ENCODE assay signal across 8 cellular contexts in the genomic region with DNA sequence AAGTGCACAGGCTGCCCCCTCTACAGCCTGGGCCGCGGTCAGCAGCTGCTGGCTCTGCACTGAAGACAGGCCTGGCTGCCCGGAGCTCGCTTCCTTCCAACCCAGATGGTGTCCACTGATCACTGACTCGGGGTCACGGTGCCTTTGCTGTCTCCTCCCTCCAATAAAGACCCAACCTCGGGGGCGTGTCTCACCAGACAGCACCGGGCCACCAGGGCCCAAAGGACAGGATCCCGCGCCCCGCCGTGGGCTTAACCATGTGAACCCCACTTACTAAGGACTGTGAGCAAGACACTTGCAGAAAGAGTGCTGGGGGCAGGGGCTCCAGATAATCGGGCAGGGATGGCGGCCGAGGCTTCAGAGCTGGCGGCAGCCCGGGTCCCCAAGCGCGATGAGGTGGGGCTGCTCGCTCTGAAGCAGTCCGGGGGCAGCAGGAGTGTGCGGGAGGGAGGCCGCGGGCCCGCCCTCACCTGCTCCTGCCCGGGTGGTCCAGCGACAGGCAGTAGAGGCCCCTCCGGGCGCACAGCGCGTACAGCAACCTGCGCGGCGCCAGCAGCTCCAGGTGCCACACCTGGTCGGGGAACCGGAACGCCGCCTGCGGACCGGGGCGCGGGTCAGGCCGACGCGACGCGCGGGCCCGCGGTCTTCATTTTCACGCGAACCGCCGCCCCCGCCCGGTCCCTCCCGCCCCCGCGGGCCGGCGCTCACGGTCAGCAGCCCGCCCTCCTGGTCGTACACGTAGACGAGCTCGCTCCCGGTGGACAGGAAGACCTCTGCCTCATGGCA. TPM values are rescaled to one million over a fixed set of nuclear protein-coding genes. Genes with fewer than 3 reads are reported as not detected.
DNase-seq lines count a peak whose midpoint lies in the region; ATAC-seq and TF ChIP-seq lines count a peak whose summit lies in the region.

No MANE protein-coding gene starts in this region.

- peak overlapping the region; percentile 68 for H3K27ac Mint-ChIP-seq in activated CD4-positive, alpha-beta T cell treated with anti-CD3 and anti-CD28 coated beads, Interleukin-2, amount 10 ng/mL, durations not matched to agents 7 days and 5 days
- peak overlapping the region; percentile 80 for H3K27ac Mint-ChIP-seq in activated naive CD8-positive, alpha-beta T cell treated with anti-CD3 and anti-CD28 coated beads for 36 hours

- H3K4me3 Mint-ChIP-seq in activated CD4-positive, alpha-beta T cell treated with anti-CD3 and anti-CD28 coated beads, Interleukin-2, amount 10 ng/mL, durations not matched to agents 7 days and 5 days: peak overlapping the region; percentile 87
- H3K4me3 Mint-ChIP-seq in activated naive CD8-positive, alpha-beta T cell treated with anti-CD3 and anti-CD28 coated beads for 36 hours: peak overlapping the region; percentile 91

- H3K27ac ChIP-seq in HUES64 (ENCODE audit: low read depth, low read length) (peak overlapping the region; percentile 62; the same call in 1 of the 2 replicates), hepatocyte (peak overlapping the region; percentile 72), skin epidermis (peak overlapping the region; percentile 69 to 95 (median 91))

- no peak for TF ChIP-seq CTCF in hepatocyte (IDR thresholded peaks at IDR 0.05; ENCODE audit: poor library complexity)

- peaks cover 35% of the 10 kb centered on the region for H3K4me1 Mint-ChIP-seq in activated CD4-positive, alpha-beta T cell treated with anti-CD3 and anti-CD28 coated beads, Interleukin-2, amount 10 ng/mL, durations not matched to agents 7 days and 5 days
- peaks cover 30% of the 10 kb centered on the region for H3K4me1 Mint-ChIP-seq in activated naive CD8-positive, alpha-beta T cell treated with anti-CD3 and anti-CD28 coated beads for 36 hours

- H3K4me3 ChIP-seq in HUES64 (ENCODE audit: low read length) (peak overlapping the region; percentile 98), hepatocyte (peak overlapping the region; percentile 94), skin epidermis (peak overlapping the region; percentile 65 to 98 (median 85))

- peaks cover 12% of the 10 kb centered on the region for H3K36me3 Mint-ChIP-seq in activated CD4-positive, alpha-beta T cell treated with anti-CD3 and anti-CD28 coated beads, Interleukin-2, amount 10 ng/mL, durations not matched to agents 7 days and 5 days (ENCODE audit: low read depth)
- peaks cover 21% of the 10 kb centered on the region for H3K36me3 Mint-ChIP-seq in activated naive CD8-positive, alpha-beta T cell treated with anti-CD3 and anti-CD28 coated beads for 36 hours

- 5% methylated on average over 69 of the region's 69 CpGs for WGBS in HUES64
- WGBS in hepatocyte (ENCODE audit: low lambda C conversion rate, missing lambda C conversion rate): 5% methylated on average over 52 of the region's 69 CpGs

- H3K4me2 ChIP-seq in hepatocyte: peak overlapping the region; percentile 99

- H3K9me3 ChIP-seq in HUES64 (ENCODE audit: insufficient read depth, low read depth, low read length): no peaks in the 10 kb centered on the region
- H3K9me3 ChIP-seq in hepatocyte (ENCODE audit: low read depth): no peaks in the 10 kb centered on the region

- no peaks in the 10 kb centered on the region for H3K27me3 Mint-ChIP-seq in activated CD4-positive, alpha-beta T cell treated with anti-CD3 and anti-CD28 coated beads, Interleukin-2, amount 10 ng/mL, durations not matched to agents 7 days and 5 days
- no peaks in the 10 kb centered on the region for H3K27me3 Mint-ChIP-seq in activated naive CD8-positive, alpha-beta T cell treated with anti-CD3 and anti-CD28 coated beads for 36 hours

- CTCF ChIA-PET in activated CD4-positive, alpha-beta T cell treated with anti-CD3 and anti-CD28 coated beads, Interleukin-2, amount 10 ng/mL, durations not matched to agents 7 days and 5 days (lab: Charles Lee): interaction anchor here (1.1 to 1.4 kb wide), 5 partner anchors 8 to 33 kb away, joined by 3 to 5 read pairs (median 4); no protein-coding TSS in a partner anchor

- peak overlapping the region; percentile 97 for H2AFZ ChIP-seq in hepatocyte

- peak overlapping the region; percentile 82 for H3K9ac ChIP-seq in HUES64 (ENCODE audit: low read depth, low read length)

- peak; percentile 21 for DNase-seq in activated CD4-positive, alpha-beta T cell treated with anti-CD3 and anti-CD28 coated beads, Interleukin-2, amount 10 ng/mL, durations not matched to agents 7 days and 5 days
- DNase-seq in activated CD4-positive, alpha-beta T cell treated with anti-CD3 and anti-CD28 coated beads for 4 hours: no peak
- peak; percentile 21 for DNase-seq in activated naive CD8-positive, alpha-beta T cell treated with anti-CD3 and anti-CD28 coated beads for 36 hours
- DNase-seq in hepatocyte (ENCODE audit: low spot score): peak; percentile 44
- no peak for DNase-seq in NCI-H1092 treated with DMSO at 0.1 percent for 48 hours (lab: John Stamatoyannopoulos, UW)

- peaks cover 39% of the 10 kb centered on the region for H3K36me3 ChIP-seq in HUES64 (ENCODE audit: insufficient read depth, low read length)
- no peaks in the 10 kb centered on the region for H3K36me3 ChIP-seq in hepatocyte (replicated peaks; ENCODE audit: insufficient read depth, low read depth)

- peaks cover 7% of the 10 kb centered on the region; the same call in 1 of the 2 replicates for H3K4me1 ChIP-seq in HUES64 (ENCODE audit: insufficient read depth, low read length)
- H3K4me1 ChIP-seq in hepatocyte (ENCODE audit: insufficient read depth): peaks cover 26% of the 10 kb centered on the region

- H3K9me2 ChIP-seq in hepatocyte (replicated peaks; ENCODE audit: insufficient read depth): no peaks in the 10 kb centered on the region

- H3K27me3 ChIP-seq in HUES64 (ENCODE audit: insufficient read depth, low read length) (no peaks in the 10 kb centered on the region), hepatocyte (no peaks in the 10 kb centered on the region)

- H3K9me3 Mint-ChIP-seq in activated CD4-positive, alpha-beta T cell treated with anti-CD3 and anti-CD28 coated beads, Interleukin-2, amount 10 ng/mL, durations not matched to agents 7 days and 5 days: no peaks in the 10 kb centered on the region
- H3K9me3 Mint-ChIP-seq in activated naive CD8-positive, alpha-beta T cell treated with anti-CD3 and anti-CD28 coated beads for 36 hours: no peaks in the 10 kb centered on the region

- POLR2A ChIA-PET in activated CD4-positive, alpha-beta T cell treated with anti-CD3 and anti-CD28 coated beads, Interleukin-2, amount 10 ng/mL, durations not matched to agents 7 days and 5 days (lab: Charles Lee): interaction anchor here (0.6 kb wide), 1 partner anchor 10 kb away, joined by 5 read pairs; no protein-coding TSS in a partner anchor

- no peak for ATAC-seq in GM19351 (IDR thresholded peaks at IDR 0.05; ENCODE audit: unreplicated experiment)

- H3K79me2 ChIP-seq in hepatocyte: peaks cover 24% of the 10 kb centered on the region

- H4K20me1 ChIP-seq in hepatocyte (ENCODE audit: insufficient read depth, poor library complexity, severe bottlenecking): no peaks in the 10 kb centered on the region

RNA-seq across cellular contexts. Expression of a gene that starts 0.5 kb away (rescaled TPM):
- total RNA-seq in activated CD4-positive, alpha-beta T cell treated with anti-CD3 and anti-CD28 coated beads, Interleukin-2, amount 10 ng/mL, durations not matched to agents 7 days and 5 days: 10 to 100 TPM; 30.8 to 42.1 TPM
- polyA plus RNA-seq in HUES64 (2013, experiment 1 of 2): 22.5 TPM
- polyA plus RNA-seq in HUES64 (2013, experiment 2 of 2): 20.7 TPM
- total RNA-seq in activated naive CD8-positive, alpha-beta T cell treated with anti-CD3 and anti-CD28 coated beads for 36 hours: 10 to 100 TPM; 48.1 to 51.1 TPM
- 18.3 and 20.9 TPM in 2 replicates for total RNA-seq in hepatocyte
- polyA plus RNA-seq in hepatocyte: 30.7 and 34.4 TPM in 2 replicates

RNA-seq across cellular contexts. Expression of a gene that starts 23.5 kb away (rescaled TPM):
- total RNA-seq in activated CD4-positive, alpha-beta T cell treated with anti-CD3 and anti-CD28 coated beads, Interleukin-2, amount 10 ng/mL, durations not matched to agents 7 days and 5 days: under 1 TPM; 0.22 to 0.33 TPM
- polyA plus RNA-seq in HUES64 (2013, experiment 1 of 2): not detected
- not detected for polyA plus RNA-seq in HUES64 (2013, experiment 2 of 2)
- total RNA-seq in activated naive CD8-positive, alpha-beta T cell treated with anti-CD3 and anti-CD28 coated beads for 36 hours: under 1 TPM; 0.29 to 0.36 TPM
- total RNA-seq in hepatocyte: 1.8 and 3.7 TPM in 2 replicates
- 0.29 and 0.40 TPM in 2 replicates for polyA plus RNA-seq in hepatocyte

RNA-seq across cellular contexts. Expression of a gene that starts 39.1 kb away (rescaled TPM):
- 1,000 to 10,000 TPM; 4,611 to 5,328 TPM for total RNA-seq in activated CD4-positive, alpha-beta T cell treated with anti-CD3 and anti-CD28 coated beads, Interleukin-2, amount 10 ng/mL, durations not matched to agents 7 days and 5 days
- 2,066 TPM for polyA plus RNA-seq in HUES64 (2013, experiment 1 of 2)
- 2,328 TPM for polyA plus RNA-seq in HUES64 (2013, experiment 2 of 2)
- 1,000 to 10,000 TPM; 4,989 to 4,998 TPM for total RNA-seq in activated naive CD8-positive, alpha-beta T cell treated with anti-CD3 and anti-CD28 coated beads for 36 hours
- total RNA-seq in hepatocyte: 3,207 and 3,298 TPM in 2 replicates
- polyA plus RNA-seq in hepatocyte: 2,719 and 2,832 TPM in 2 replicates

Comparison
In these comparisons a context has a peak if more than half of its experiments do, and no peak if none do; other contexts are left out.
1. DNase-seq: peak in activated CD4-positive, alpha-beta T cell treated with anti-CD3 and anti-CD28 coated beads, Interleukin-2, amount 10 ng/mL, durations not matched to agents 7 days and 5 days (single experiment), activated naive CD8-positive, alpha-beta T cell treated with anti-CD3 and anti-CD28 coated beads for 36 hours (single experiment) and hepatocyte (single experiment); none in activated CD4-positive, alpha-beta T cell treated with anti-CD3 and anti-CD28 coated beads for 4 hours (0 of 2) and NCI-H1092 treated with DMSO at 0.1 percent for 48 hours (single experiment).
2. Peak in every context shown above with its lines, with median percentiles within 50 percentile points of each other: H3K27ac ChIP-seq and H3K4me3 ChIP-seq.